Comparison of ENCODE assay signal across 16 cellular contexts in the genomic region with DNA sequence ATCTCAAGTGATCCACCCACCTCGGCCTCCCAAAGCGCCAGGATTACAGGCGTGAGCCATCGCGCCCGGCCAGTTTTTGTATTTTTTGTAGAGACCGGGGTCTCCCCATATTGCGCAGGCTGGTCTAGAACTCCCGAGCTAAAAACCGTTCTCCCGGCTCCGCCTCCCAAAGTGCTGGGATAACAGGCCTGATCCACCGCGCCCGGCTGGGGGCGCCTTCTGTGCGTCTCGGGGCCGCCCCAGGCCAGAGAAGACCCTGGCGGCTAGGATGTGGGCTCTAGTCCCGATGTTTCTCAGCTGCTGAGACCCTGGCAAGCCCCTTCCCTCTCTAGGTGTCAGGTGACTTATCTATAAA. TPM values are rescaled to one million over a fixed set of nuclear protein-coding genes. Genes with fewer than 3 reads are reported as not detected.
DNase-seq lines count a peak whose midpoint lies in the region; ATAC-seq and TF ChIP-seq lines count a peak whose summit lies in the region.
"Had no signal": no experiment of that assay in that cellular context is flagged by ENCODE, and none has a peak within 500 bp of the region (broad histone marks: within the 10 kb centered on the region; RNA-seq: fewer than 3 reads in every experiment).

No MANE protein-coding gene starts in this region.

- no peaks in the 10 kb centered on the region for H3K36me3 Mint-ChIP-seq in HFFc6 (ENCODE audit: low read depth)
- H3K36me3 Mint-ChIP-seq in naive thymus-derived CD4-positive, alpha-beta T cell, result peaks cover 10 to 39% (median 23%) of the 10 kb centered on the region in 5 donors

- POLR2A ChIA-PET in naive thymus-derived CD4-positive, alpha-beta T cell (lab: Charles Lee), result interaction anchor here (0.7 to 37.6 kb wide), 5 partner anchors 20 to 198 kb away, joined by 3 to 2022 read pairs (median 5); a partner anchor contains a TSS

- TF ChIP-seq CTCF in HFFc6 (IDR thresholded peaks at IDR 0.05) (peak; percentile 31; the same call in 1 of the 2 replicates), choroid plexus epithelial cell (conservative IDR thresholded peaks at IDR 0.05; ENCODE audit: low read depth, low read length) (peak; percentile 39)

- H3K27me3 Mint-ChIP-seq in HFFc6 (ENCODE audit: insufficient read depth), result peaks cover 18% of the 10 kb centered on the region
- no peaks in the 10 kb centered on the region for H3K27me3 Mint-ChIP-seq in naive thymus-derived CD4-positive, alpha-beta T cell

- CTCF ChIA-PET in naive thymus-derived CD4-positive, alpha-beta T cell (lab: Charles Lee), result interaction anchor here (1.1 to 1.3 kb wide), 2 partner anchors 11 to 32 kb away, joined by 3 read pairs; a partner anchor contains a TSS

- no peak for ATAC-seq in naive thymus-derived CD4-positive, alpha-beta T cell

- peaks cover 63% of the 10 kb centered on the region in 2 donors for H3K4me1 ChIP-seq in naive thymus-derived CD4-positive, alpha-beta T cell (ENCODE audit: control insufficient read depth in 2 of 2, insufficient read depth in 2 of 2, low read length in 2 of 2)

- no peaks in the 10 kb centered on the region for H3K9me3 Mint-ChIP-seq in HFFc6
- H3K9me3 Mint-ChIP-seq in naive thymus-derived CD4-positive, alpha-beta T cell, result peaks cover 0 to 5% (median 0%) of the 10 kb centered on the region in 11 donors

- peaks cover 8% of the 10 kb centered on the region for H3K4me1 Mint-ChIP-seq in HFFc6 (ENCODE audit: low read depth)
- H3K4me1 Mint-ChIP-seq in naive thymus-derived CD4-positive, alpha-beta T cell, result peaks cover 31 to 59% (median 43%) of the 10 kb centered on the region in 7 donors

- H3K27me3 ChIP-seq in naive thymus-derived CD4-positive, alpha-beta T cell (ENCODE audit: control insufficient read depth in 2 of 2, insufficient read depth in 2 of 2, low read length in 2 of 2), result no peaks in the 10 kb centered on the region

- intact Hi-C loops in naive thymus-derived CD4-positive, alpha-beta T cell (cut with micrococcal nuclease), result no loop called here

- no peak overlapping the region for H3K27ac Mint-ChIP-seq in HFFc6
- H3K27ac Mint-ChIP-seq in naive thymus-derived CD4-positive, alpha-beta T cell, result peak overlapping the region in 6 of 9 donors; percentile 25 to 98 (median 94)

- no peaks in the 10 kb centered on the region for H3K9me3 ChIP-seq in naive thymus-derived CD4-positive, alpha-beta T cell (ENCODE audit: control insufficient read depth in 2 of 3, low read length in 3 of 3)

- peak overlapping the region; percentile 99 for H3K27ac ChIP-seq in naive thymus-derived CD4-positive, alpha-beta T cell (ENCODE audit: low read depth, low read length)
- H3K27ac ChIP-seq: HL-60 had no signal

- H3K4me3 ChIP-seq in choroid plexus epithelial cell (ENCODE audit: low read depth, low read length), result no peak overlapping the region
- H3K4me3 ChIP-seq in naive thymus-derived CD4-positive, alpha-beta T cell (ENCODE audit: low read length), result no peak overlapping the region

- DNase-seq in NCI-H1694 treated with DMSO at 0.1 percent for 48 hours (lab: John Stamatoyannopoulos, UW) (peak; percentile 7), NCI-H1694 (lab: John Stamatoyannopoulos, UW) (no peak), HFFc6 (no peak), choroid plexus epithelial cell (ENCODE audit: low read depth) (no peak), RPMI8226 (no peak), ecto neural progenitor cell (ENCODE audit: low spot score) (no peak), NCI-H1105 treated with DMSO at 0.1 percent for 48 hours (lab: John Stamatoyannopoulos, UW) (no peak)
- peak in 2 of 9 donors; percentile 1 to 23 for DNase-seq in naive thymus-derived CD4-positive, alpha-beta T cell
- DNase-seq: activated gamma-delta T cell treated with Interleukin-2 at 50 U/mL for 16 hours; islet precursor cell; NCI-H1417; OCI-M1; posterior cingulate gyrus; stimulated activated CD4-positive, alpha-beta T cell treated with anti-CD3 and anti-CD28 coated beads, Interleukin-4, amount 100 ng/mL, for 4 hours; substantia nigra had no signal

- no peak overlapping the region for H3K4me3 Mint-ChIP-seq in HFFc6
- H3K4me3 Mint-ChIP-seq in naive thymus-derived CD4-positive, alpha-beta T cell, result peak overlapping the region in 8 of 10 donors; percentile 36 to 99 (median 92)

- peaks cover 15 to 57% (median 38%) of the 10 kb centered on the region in 3 experiments for H3K36me3 ChIP-seq in naive thymus-derived CD4-positive, alpha-beta T cell (ENCODE audit: control insufficient read depth in 2 of 3, insufficient read depth in 3 of 3, low read length in 3 of 3)

RNA-seq across cellular contexts. Expression of a gene that starts 3.6 kb away (rescaled TPM):
- under 1 TPM; 0.28 to 0.74 (median 0.60) TPM for total RNA-seq in HFFc6 (2021; fragmentation: NEBNext Ultra II Directional; extraction: Animal tissue kit (Norgen Biotek cat#: 25700))
- 1,000 to 10,000 TPM in 1 of 5 experiments, 100 to 1,000 TPM in 4; 467 to 1,030 (median 779) TPM for total RNA-seq in naive thymus-derived CD4-positive, alpha-beta T cell
- polyA plus RNA-seq in naive thymus-derived CD4-positive, alpha-beta T cell, result 100 to 1,000 TPM; 305 to 880 TPM

RNA-seq across cellular contexts. Expression of a gene that starts 24.6 kb away (rescaled TPM):
- total RNA-seq in HFFc6 (2021; fragmentation: NEBNext Ultra II Directional; extraction: Animal tissue kit (Norgen Biotek cat#: 25700)), result 100 to 1,000 TPM; 224 to 289 (median 250) TPM
- 100 to 1,000 TPM in 1 of 5 experiments, 10 to 100 TPM in 4; 75.3 to 157 (median 82.1) TPM for total RNA-seq in naive thymus-derived CD4-positive, alpha-beta T cell
- 100 to 1,000 TPM; 136 to 179 TPM for polyA plus RNA-seq in naive thymus-derived CD4-positive, alpha-beta T cell

RNA-seq across cellular contexts. Expression of a gene that starts 30.6 kb away (rescaled TPM):
- total RNA-seq in HFFc6 (2021; fragmentation: NEBNext Ultra II Directional; extraction: Animal tissue kit (Norgen Biotek cat#: 25700)), result 1 to 10 TPM; 4.6 to 8.1 (median 6.6) TPM
- 100 to 1,000 TPM in 4 of 5 experiments, 10 to 100 TPM in 1; 57.8 to 323 (median 155) TPM for total RNA-seq in naive thymus-derived CD4-positive, alpha-beta T cell
- 10 to 100 TPM in 1 of 2 donors, 1 to 10 TPM in 1; 6.6 to 25.5 TPM for polyA plus RNA-seq in naive thymus-derived CD4-positive, alpha-beta T cell

RNA-seq across cellular contexts. Expression of a gene that starts 33.2 kb away (rescaled TPM):
- 100 to 1,000 TPM; 193 to 237 (median 223) TPM for total RNA-seq in HFFc6 (2021; fragmentation: NEBNext Ultra II Directional; extraction: Animal tissue kit (Norgen Biotek cat#: 25700))
- total RNA-seq in naive thymus-derived CD4-positive, alpha-beta T cell, result 100 to 1,000 TPM; 122 to 235 (median 194) TPM
- 100 to 1,000 TPM; 417 to 522 TPM for polyA plus RNA-seq in naive thymus-derived CD4-positive, alpha-beta T cell

RNA-seq across cellular contexts. Expression of a gene that starts 44.1 kb away (rescaled TPM):
- 100 to 1,000 TPM; 483 to 579 (median 507) TPM for total RNA-seq in HFFc6 (2021; fragmentation: NEBNext Ultra II Directional; extraction: Animal tissue kit (Norgen Biotek cat#: 25700))
- total RNA-seq in naive thymus-derived CD4-positive, alpha-beta T cell, result 100 to 1,000 TPM; 234 to 440 (median 240) TPM
- 100 to 1,000 TPM; 401 to 704 TPM for polyA plus RNA-seq in naive thymus-derived CD4-positive, alpha-beta T cell

Comparison
In these comparisons a context has a peak if more than half of its experiments do, and no peak if none do; other contexts are left out.
1. RNA of a gene that starts 3.6 kb away (total RNA-seq): 467 to 1,030 TPM in naive thymus-derived CD4-positive, alpha-beta T cell; 0.28 to 0.74 TPM in HFFc6; every median in the first group is over 100 times any median in the second.
2. RNA of a gene that starts 30.6 kb away (total RNA-seq): 57.8 to 323 TPM in naive thymus-derived CD4-positive, alpha-beta T cell; 4.6 to 8.1 TPM in HFFc6; every median in the first group is over 4 times any median in the second.